In genomic region chr5:144369001-144369400, GRCh38 we compare ENCODE assay signal across 14 cellular contexts.
DNase-seq lines count a peak whose midpoint lies in the region; ATAC-seq, FAIRE-seq and TF ChIP-seq lines count a peak whose summit lies in the region.
"Had no signal": no experiment of that assay in that cellular context is flagged by ENCODE, and none has a peak within 500 bp of the region (broad histone marks: within the 10 kb centered on the region; RNA-seq: fewer than 3 reads in every experiment).

No MANE protein-coding gene starts in this region.

- DNase-seq in GM12892 (ENCODE audit: insufficient read length) (no peak), NCI-H146 treated with DMSO at 0.1 percent for 48 hours (lab: John Stamatoyannopoulos, UW; ENCODE audit: unreplicated experiment) (peak; percentile 87), germinal center (ENCODE audit: low spot score) (peak; percentile 53), H54 (ENCODE audit: insufficient read length, low spot score) (no peak), occipital lobe (lab: John Stamatoyannopoulos, UW) (no peak), sciatic nerve (ENCODE audit: low spot score) (no peak), NCI-H226 (no peak)
- DNase-seq: activated T-cell treated with anti-CD3 and anti-CD28 coated beads, Interleukin-2, amount 50 U/mL, for 24 hours; midbrain; MM.1S; right cardiac atrium; upper lobe of right lung had no signal

- FAIRE-seq in GM12892 (lab: Jason Lieb, UNC) (peak; percentile 17), H54 (lab: Jason Lieb, UNC) (no peak)
- FAIRE-seq: astrocyte had no signal

- TF ChIP-seq POLR2A in GM12892 (IDR thresholded peaks at IDR 0.05; ENCODE audit: low read depth, low read length) (no peak), H54 (IDR thresholded peaks at IDR 0.05; ENCODE audit: low read depth, low read length) (no peak)

- ATAC-seq in HG02610 (IDR thresholded peaks at IDR 0.05; ENCODE audit: unreplicated experiment) (peak; percentile 87), sciatic nerve (no peak)
- ATAC-seq: upper lobe of right lung had no signal

- intact Hi-C loops in sciatic nerve (cut with DNase I) = no loop called here

Comparison
In these comparisons a context has a peak if more than half of its experiments do, and no peak if none do; other contexts are left out.
1. DNase-seq: peak in NCI-H146 treated with DMSO at 0.1 percent for 48 hours (single experiment) and germinal center (single experiment); none in GM12892 (single experiment), H54 (single experiment), occipital lobe (single experiment), sciatic nerve (single experiment) and NCI-H226 (single experiment).